Comparison of ENCODE assay signal across 1 cellular context in genomic region chr6:311679-312220, GRCh38.
TF ChIP-seq lines count a peak whose summit lies in the region.

No MANE protein-coding gene starts in this region.

TF ChIP-seq in K562, 482 proteins besides CTCF, POLR2A, EP300 and RAD21 (continues in another document):
- no peak for TF ChIP-seq KLF13 (tag; IDR thresholded peaks at IDR 0.05; ENCODE audit: borderline replicate concordance, low read depth)
- TF ChIP-seq TAF9B (IDR thresholded peaks at IDR 0.05; ENCODE audit: partially characterized antibody), result no peak
- TF ChIP-seq GATAD2B (IDR thresholded peaks at IDR 0.05; ENCODE audit: borderline replicate concordance), result no peak
- no peak for TF ChIP-seq ZFX (CRISPR knock-in tag; IDR thresholded peaks at IDR 0.05)
- TF ChIP-seq HNRNPK (IDR thresholded peaks at IDR 0.05; ENCODE audit: low read depth, low read length, poor library complexity, severe bottlenecking), result no peak
- TF ChIP-seq ZNF133 (CRISPR knock-in tag; IDR thresholded peaks at IDR 0.05), result no peak
- TF ChIP-seq SMAD4 (CRISPR knock-in tag; conservative IDR thresholded peaks at IDR 0.05), result peak; percentile 60; the same call in 1 of the 2 replicates
- TF ChIP-seq POLR2H (tag; IDR thresholded peaks at IDR 0.05; ENCODE audit: low read depth), result no peak
- TF ChIP-seq ILF3 (IDR thresholded peaks at IDR 0.05; ENCODE audit: borderline replicate concordance), result no peak
- no peak for TF ChIP-seq ZEB2 (IDR thresholded peaks at IDR 0.05)
- TF ChIP-seq ASH1L (IDR thresholded peaks at IDR 0.05; ENCODE audit: borderline replicate concordance, low read depth, partially characterized antibody), result no peak
- TF ChIP-seq KDM1A (IDR thresholded peaks at IDR 0.05), result no peak
- no peak for TF ChIP-seq PPARD (CRISPR knock-in tag; IDR thresholded peaks at IDR 0.05)
- TF ChIP-seq ZC3H4 (CRISPR knock-in tag; IDR thresholded peaks at IDR 0.05; ENCODE audit: borderline replicate concordance), result no peak
- no peak for TF ChIP-seq TRIM25 (IDR thresholded peaks at IDR 0.05; ENCODE audit: borderline replicate concordance)
- TF ChIP-seq AFF4 (CRISPR knock-in tag; IDR thresholded peaks at IDR 0.05), result no peak
- TF ChIP-seq ZNF277 (CRISPR knock-in tag; IDR thresholded peaks at IDR 0.05; ENCODE audit: borderline replicate concordance), result no peak
- TF ChIP-seq FOXP4 (CRISPR knock-in tag; IDR thresholded peaks at IDR 0.05; ENCODE audit: borderline replicate concordance), result no peak
- no peak for TF ChIP-seq GTF3C2 (IDR thresholded peaks at IDR 0.05; ENCODE audit: borderline replicate concordance, extremely low read depth, insufficient read length)
- no peak for TF ChIP-seq ARID4B (CRISPR knock-in tag; IDR thresholded peaks at IDR 0.05)
- TF ChIP-seq E2F6 (IDR thresholded peaks at IDR 0.05; ENCODE audit: borderline replicate concordance in 1 of 2, extremely low read depth in 1 of 2, insufficient read depth in 1 of 2, insufficient read length in 1 of 2, low read depth in 1 of 2, low read length in 1 of 2, poor library complexity in 1 of 2, severe bottlenecking in 1 of 2), result peak in 1 of 2 experiments; percentile 40
- no peak for TF ChIP-seq ZNF398 (CRISPR knock-in tag; IDR thresholded peaks at IDR 0.05)
- TF ChIP-seq ZNF217 (CRISPR knock-in tag; IDR thresholded peaks at IDR 0.05), result no peak
- TF ChIP-seq HDAC2 (IDR thresholded peaks at IDR 0.05), result 0 out of 2 replicates have a peak, but pooled peaks have one; percentile 24
- no peak for TF ChIP-seq SMARCC2 (IDR thresholded peaks at IDR 0.05; ENCODE audit: low read depth)
- no peak for TF ChIP-seq MTA2 (IDR thresholded peaks at IDR 0.05; ENCODE audit: low read depth)
- TF ChIP-seq CLOCK (CRISPR knock-in tag; IDR thresholded peaks at IDR 0.05; ENCODE audit: borderline replicate concordance), result no peak
- TF ChIP-seq E2F3 (CRISPR knock-in tag; IDR thresholded peaks at IDR 0.05), result no peak
- no peak for TF ChIP-seq FOXA3 (CRISPR knock-in tag; conservative IDR thresholded peaks at IDR 0.05 in 1 of 2, IDR thresholded peaks at IDR 0.05 in 1 of 2)
- no peak for TF ChIP-seq KLF6 (CRISPR knock-in tag; IDR thresholded peaks at IDR 0.05; ENCODE audit: borderline replicate concordance)
- TF ChIP-seq HBP1 (CRISPR knock-in tag; IDR thresholded peaks at IDR 0.05), result no peak
